In genomic region chr15:91803260-91803659, GRCh38 we compare ENCODE assay signal across 30 cellular contexts.
"Had no signal": no experiment of that assay in that cellular context is flagged by ENCODE, and none has a peak within 500 bp of the region (broad histone marks: within the 10 kb centered on the region; RNA-seq: fewer than 3 reads in every experiment).

No MANE protein-coding gene starts in this region.

- H3K9me3 Mint-ChIP-seq: activated B cell treated with CpG ODN at 0.5 μM for 24 hours; activated CD8-positive, alpha-beta T cell treated with anti-CD3 and anti-CD28 coated beads for 36 hours; activated naive CD4-positive, alpha-beta T cell treated with anti-CD3 and anti-CD28 coated beads, Interleukin-2, amount 50 U/mL, for 24 hours; activated T-cell treated with anti-CD3 and anti-CD28 coated beads, Interleukin-2, amount 50 U/mL, for 24 hours; activated T-helper 1 cell treated with anti-CD3 and anti-CD28 coated beads, Interleukin-12 subunit alpha, Interleukin-12 subunit beta, Interleukin-2, Interleukin-4 antibody, amounts not matched to agents 30 ng/mL and 10 ng/mL and 1 ng/mL, durations not matched to agents 14 hours and 24 hours and 36 hours; T-cell had no signal

- H3K36me3 Mint-ChIP-seq: activated naive CD4-positive, alpha-beta T cell treated with anti-CD3 and anti-CD28 coated beads, Interleukin-2, amount 50 U/mL, for 24 hours; brain; T-cell had no signal

- DNase-seq: activated B cell treated with CpG ODN at 0.5 μM for 24 hours; activated CD4-positive, alpha-beta T cell treated with anti-CD3 and anti-CD28 coated beads for 48 hours; activated CD4-positive, CD25-positive, alpha-beta regulatory T cell treated with anti-CD3 and anti-CD28 coated beads, Interleukin-2, amount 50 U/mL, for 72 hours; activated CD8-positive, alpha-beta T cell treated with anti-CD3 and anti-CD28 coated beads for 36 hours; activated effector memory CD4-positive, alpha-beta T cell treated with anti-CD3 and anti-CD28 coated beads, Interleukin-2, amount 50 U/mL, for 16 hours; activated naive CD4-positive, alpha-beta T cell; activated T-cell treated with anti-CD3 and anti-CD28 coated beads, Interleukin-2, amount 50 U/mL, for 24 hours; anterior cingulate cortex; central memory CD4-positive, alpha-beta T cell; MM.1S; MV-4-11; NCI-H1092; NCI-H1436 treated with DMSO at 0.1 percent for 48 hours; NCI-H1694 treated with DMSO at 0.1 percent for 48 hours; NCI-H2029; NCI-H345; NCI-H526; NCI-H748 treated with DMSO at 0.1 percent for 48 hours; NK-92 treated with Interleukin-12 subunit alpha and Interleukin-12 subunit beta, amount 100 ng/mL, for 24 hours; PC-3; Peyer's patch; RPMI8226; SIG-M5; T-cell; T-helper 17 cell; T-helper 9 cell had no signal

- H3K4me1 Mint-ChIP-seq: activated B cell treated with CpG ODN at 0.5 μM for 24 hours; activated naive CD4-positive, alpha-beta T cell treated with anti-CD3 and anti-CD28 coated beads, Interleukin-2, amount 50 U/mL, for 24 hours; T-cell; T-helper 17 cell had no signal

- H3K4me3 Mint-ChIP-seq: activated B cell treated with CpG ODN at 0.5 μM for 24 hours; activated CD8-positive, alpha-beta T cell treated with anti-CD3 and anti-CD28 coated beads for 36 hours; activated naive CD4-positive, alpha-beta T cell treated with anti-CD3 and anti-CD28 coated beads, Interleukin-2, amount 50 U/mL, for 24 hours; activated T-cell treated with anti-CD3 and anti-CD28 coated beads, Interleukin-2, amount 50 U/mL, for 24 hours; activated T-helper 1 cell treated with anti-CD3 and anti-CD28 coated beads, Interleukin-12 subunit alpha, Interleukin-12 subunit beta, Interleukin-2, Interleukin-4 antibody, amounts not matched to agents 30 ng/mL and 10 ng/mL and 1 ng/mL, durations not matched to agents 14 hours and 24 hours and 36 hours; brain; T-cell; T-helper 17 cell had no signal

- H3K27ac Mint-ChIP-seq: activated B cell treated with CpG ODN at 0.5 μM for 24 hours; activated CD8-positive, alpha-beta T cell treated with anti-CD3 and anti-CD28 coated beads for 36 hours; activated naive CD4-positive, alpha-beta T cell treated with anti-CD3 and anti-CD28 coated beads, Interleukin-2, amount 50 U/mL, for 24 hours; activated T-cell treated with anti-CD3 and anti-CD28 coated beads, Interleukin-2, amount 50 U/mL, for 24 hours; activated T-helper 1 cell treated with anti-CD3 and anti-CD28 coated beads, Interleukin-12 subunit alpha, Interleukin-12 subunit beta, Interleukin-2, Interleukin-4 antibody, amounts not matched to agents 30 ng/mL and 10 ng/mL and 1 ng/mL, durations not matched to agents 14 hours and 24 hours and 36 hours; T-cell; T-helper 17 cell had no signal

- ATAC-seq: activated CD8-positive, alpha-beta T cell treated with anti-CD3 and anti-CD28 coated beads for 36 hours; PC-3; SK-N-SH treated with all-trans-retinoic acid at 6 μM for 48 hours; T-cell; T-helper 17 cell had no signal
